20 cellular contexts compared by ENCODE assay signal in the genomic region with DNA sequence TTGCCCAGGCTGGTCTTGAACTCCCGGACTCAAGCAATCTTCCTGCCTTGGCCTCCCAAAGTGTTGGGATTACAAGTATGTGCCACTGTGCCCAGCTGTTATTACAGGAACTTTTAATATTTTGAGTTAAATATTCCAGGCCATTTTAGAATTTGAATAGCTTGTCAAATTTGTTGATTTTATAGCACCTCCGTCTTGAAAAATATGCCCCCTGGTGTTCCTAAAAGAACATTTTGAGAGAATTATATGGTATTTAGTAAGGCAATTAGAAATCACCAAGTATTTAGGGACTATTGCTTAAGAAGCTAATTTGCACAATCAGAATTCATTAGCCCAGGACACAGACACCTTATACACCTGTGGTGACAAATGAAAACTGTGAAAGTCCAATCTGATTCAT. TPM values are rescaled to one million over a fixed set of nuclear protein-coding genes. Genes with fewer than 3 reads are reported as not detected.
DNase-seq lines count a peak whose midpoint lies in the region; ATAC-seq and TF ChIP-seq lines count a peak whose summit lies in the region.
"Had no signal": no experiment of that assay in that cellular context is flagged by ENCODE, and none has a peak within 500 bp of the region (broad histone marks: within the 10 kb centered on the region; RNA-seq: fewer than 3 reads in every experiment).

No MANE protein-coding gene starts in this region.

- no peaks in the 10 kb centered on the region for H3K27me3 ChIP-seq in neutrophil
- H3K27me3 ChIP-seq: neural progenitor cell had no signal

- peak overlapping the region; percentile 19 for H3K27ac ChIP-seq in neutrophil
- H3K27ac ChIP-seq: neural progenitor cell had no signal

- no peak overlapping the region for H3K4me3 Mint-ChIP-seq in HFFc6
- H3K4me3 Mint-ChIP-seq in chondrocyte (ENCODE audit: unreplicated experiment), result no peak overlapping the region
- H3K4me3 Mint-ChIP-seq: activated naive CD4-positive, alpha-beta T cell treated with anti-CD3 and anti-CD28 coated beads for 36 hours; activated T-cell treated with anti-CD3 and anti-CD28 coated beads, Interleukin-2, amount 50 U/mL, for 24 hours; immature natural killer cell; neural progenitor cell had no signal

- peaks cover 45 to 68% of the 10 kb centered on the region in 2 experiments for H3K4me1 ChIP-seq in neutrophil (ENCODE audit: control insufficient read depth in 1 of 2, insufficient read depth in 1 of 2, low read depth in 1 of 2, low read length in 1 of 2)

- no peak for DNase-seq in AG09309 (ENCODE audit: low read depth)
- DNase-seq in HFFc6, result no peak
- no peak for DNase-seq in chondrocyte (ENCODE audit: low spot score)
- DNase-seq in head of caudate nucleus, result no peak
- no peak for DNase-seq in KBM-7
- DNase-seq in RPMI8226, result no peak
- DNase-seq: activated CD4-positive, CD25-positive, alpha-beta regulatory T cell; activated naive CD4-positive, alpha-beta T cell treated with anti-CD3 and anti-CD28 coated beads for 36 hours; activated T-cell treated with anti-CD3 and anti-CD28 coated beads, Interleukin-2, amount 50 U/mL, for 24 hours; amygdala; cerebellar nuclear complex; DMS79 treated with DMSO at 0.1 percent for 48 hours; GOT3; immature natural killer cell; mucosa of descending colon; NCI-H187 treated with DMSO at 0.1 percent for 48 hours; NCI-H2227 treated with DMSO at 0.1 percent for 48 hours had no signal

- H3K9me3 ChIP-seq in neutrophil, result no peaks in the 10 kb centered on the region
- H3K9me3 ChIP-seq: mucosa of descending colon had no signal

- H3K4me3 ChIP-seq in AG09309 (ENCODE audit: control insufficient read depth, low read depth, low read length) (no peak overlapping the region), neutrophil (ENCODE audit: low read depth in 1 of 2, low read length in 1 of 2) (no peak overlapping the region)
- H3K4me3 ChIP-seq: mucosa of descending colon, neural progenitor cell had no signal

- TF ChIP-seq CTCF in AG09309 (IDR thresholded peaks at IDR 0.05; ENCODE audit: control insufficient read depth, insufficient read depth, low read depth, low read length, missing control alignments), result peak; percentile 24
- TF ChIP-seq CTCF in HFFc6 (IDR thresholded peaks at IDR 0.05), result peak; percentile 71
- peak; percentile 64 for TF ChIP-seq CTCF in chondrocyte (IDR thresholded peaks at IDR 0.05)
- no peak for TF ChIP-seq CTCF in neutrophil (IDR thresholded peaks at IDR 0.05)

- H3K4me1 Mint-ChIP-seq in HFFc6 (ENCODE audit: low read depth), result peaks cover 47% of the 10 kb centered on the region
- peaks cover 41% of the 10 kb centered on the region for H3K4me1 Mint-ChIP-seq in chondrocyte (ENCODE audit: low read depth)

- H3K27ac Mint-ChIP-seq in HFFc6 (no peak overlapping the region), chondrocyte (ENCODE audit: unreplicated experiment) (no peak overlapping the region)
- H3K27ac Mint-ChIP-seq: activated naive CD4-positive, alpha-beta T cell treated with anti-CD3 and anti-CD28 coated beads for 36 hours; activated T-cell treated with anti-CD3 and anti-CD28 coated beads, Interleukin-2, amount 50 U/mL, for 24 hours; immature natural killer cell; neural progenitor cell had no signal

- intact Hi-C loops in head of caudate nucleus (cut with DNase I), result no loop called here

- H3K36me3 ChIP-seq in neutrophil, result no peaks in the 10 kb centered on the region
- H3K36me3 ChIP-seq: neural progenitor cell had no signal

- in situ Hi-C loops in KBM-7 (cut with MboI; ENCODE audit: low pct_unique_long_range_greater_than_20kb, low sequenced_read_pairs), result no loop called here

- H3K36me3 Mint-ChIP-seq in HFFc6 (ENCODE audit: low read depth) (no peaks in the 10 kb centered on the region), chondrocyte (ENCODE audit: low read depth) (no peaks in the 10 kb centered on the region)
- H3K36me3 Mint-ChIP-seq: immature natural killer cell, neural progenitor cell had no signal

- H3K27me3 Mint-ChIP-seq in HFFc6 (ENCODE audit: insufficient read depth), result peaks cover 1% of the 10 kb centered on the region
- no peaks in the 10 kb centered on the region for H3K27me3 Mint-ChIP-seq in chondrocyte (ENCODE audit: low read depth)
- H3K27me3 Mint-ChIP-seq: activated T-cell treated with anti-CD3 and anti-CD28 coated beads, Interleukin-2, amount 50 U/mL, for 24 hours had no signal

- ATAC-seq in HG03175 (IDR thresholded peaks at IDR 0.05; ENCODE audit: unreplicated experiment), result no peak
- ATAC-seq: mucosa of descending colon had no signal

- H3K9me3 Mint-ChIP-seq in HFFc6, result no peaks in the 10 kb centered on the region
- no peaks in the 10 kb centered on the region for H3K9me3 Mint-ChIP-seq in chondrocyte (ENCODE audit: low read depth)
- H3K9me3 Mint-ChIP-seq: activated naive CD4-positive, alpha-beta T cell treated with anti-CD3 and anti-CD28 coated beads for 36 hours; activated T-cell treated with anti-CD3 and anti-CD28 coated beads, Interleukin-2, amount 50 U/mL, for 24 hours; immature natural killer cell; neural progenitor cell had no signal

RNA-seq across cellular contexts. Expression of gene PDE8A, which starts 23.7 kb away (rescaled TPM):
- total RNA-seq in HFFc6 (2021; fragmentation: NEBNext Ultra II Directional; extraction: Animal tissue kit (Norgen Biotek cat#: 25700)), result 10 to 100 TPM; 14.3 to 18.6 (median 16.6) TPM
- 21.1 to 23.8 TPM (median 22.7 TPM) in 3 replicates for total RNA-seq in chondrocyte
